In the genomic region with DNA sequence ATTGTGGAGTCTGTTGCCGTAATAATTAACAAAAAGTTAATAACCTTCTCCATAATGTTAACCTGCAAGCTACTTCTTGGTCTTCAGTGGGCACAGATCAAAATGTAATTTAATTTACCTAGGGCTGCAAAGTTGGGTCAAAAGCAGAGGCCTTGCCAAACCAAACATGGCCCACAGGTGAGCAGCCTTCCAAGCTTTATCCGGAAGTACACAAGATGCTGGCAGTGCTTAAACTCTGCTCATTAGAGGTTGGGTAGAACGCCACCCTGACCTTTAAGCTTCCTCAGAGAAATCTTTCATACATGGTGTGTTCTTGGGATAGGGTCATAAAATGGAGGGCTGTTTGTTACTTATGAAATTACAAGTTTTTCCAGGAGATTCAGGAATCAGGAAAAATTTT, we compare ENCODE assay signal across 19 cellular contexts. TPM values are rescaled to one million over a fixed set of nuclear protein-coding genes. Genes with fewer than 3 reads are reported as not detected.
DNase-seq lines count a peak whose midpoint lies in the region; ATAC-seq, FAIRE-seq and TF ChIP-seq lines count a peak whose summit lies in the region.
"Had no signal": no experiment of that assay in that cellular context is flagged by ENCODE, and none has a peak within 500 bp of the region (broad histone marks: within the 10 kb centered on the region; RNA-seq: fewer than 3 reads in every experiment).

No MANE protein-coding gene starts in this region.

- H4K20me1 ChIP-seq in mammary epithelial cell (ENCODE audit: insufficient read depth, low read length) = no peaks in the 10 kb centered on the region

- no peak overlapping the region for H2AFZ ChIP-seq in mammary epithelial cell (ENCODE audit: low read depth, low read length)

- peaks cover 8 to 44% (median 28%) of the 10 kb centered on the region in 3 donors for H3K4me1 ChIP-seq in pancreas
- H3K4me1 ChIP-seq in mammary epithelial cell (ENCODE audit: insufficient read depth, low read length) = peaks cover under 1% of the 10 kb centered on the region

- peak overlapping the region in 2 of 4 donors; percentile 56 to 58 for H3K27ac ChIP-seq in pancreas
- H3K27ac ChIP-seq in mammary epithelial cell (ENCODE audit: insufficient read depth, low read depth, low read length) = no peak overlapping the region
- no peak overlapping the region for H3K27ac ChIP-seq in CD4-positive, alpha-beta T cell (ENCODE audit: low read depth, low read length)

- POLR2A ChIA-PET in CD4-positive, alpha-beta T cell (lab: Charles Lee) = no interaction called here

- no peaks in the 10 kb centered on the region for H3K9me3 ChIP-seq in pancreas
- H3K9me3 ChIP-seq in mammary epithelial cell (replicated peaks; ENCODE audit: insufficient read depth, low read length) = no peaks in the 10 kb centered on the region
- no peaks in the 10 kb centered on the region for H3K9me3 ChIP-seq in CD4-positive, alpha-beta T cell (ENCODE audit: control insufficient read depth, low read length)

- peaks cover 6% of the 10 kb centered on the region for H3K27me3 Mint-ChIP-seq in brain
- peaks cover 9% of the 10 kb centered on the region for H3K27me3 Mint-ChIP-seq in CD4-positive, alpha-beta T cell

- H3K4me3 Mint-ChIP-seq in brain = peak overlapping the region in 4 of 5 experiments; percentile 71 to 81 (median 76)
- no peak overlapping the region for H3K4me3 Mint-ChIP-seq in CD4-positive, alpha-beta T cell
- H3K4me3 Mint-ChIP-seq: activated naive CD4-positive, alpha-beta T cell treated with anti-CD3 and anti-CD28 coated beads, Interleukin-2, amount 10 ng/mL, durations not matched to agents 7 days and 5 days; immature natural killer cell had no signal

- intact Hi-C loops in pancreas (cut with DNase I) = no loop called here
- intact Hi-C loops in mammary epithelial cell (cut with micrococcal nuclease) = no loop called here
- intact Hi-C loops in CD4-positive, alpha-beta T cell (cut with DNase I, micrococcal nuclease) = no loop called here

- peak overlapping the region; percentile 5 to 93 (median 83) for H3K27ac Mint-ChIP-seq in brain
- H3K27ac Mint-ChIP-seq in CD4-positive, alpha-beta T cell = no peak overlapping the region
- H3K27ac Mint-ChIP-seq: activated naive CD4-positive, alpha-beta T cell treated with anti-CD3 and anti-CD28 coated beads, Interleukin-2, amount 10 ng/mL, durations not matched to agents 7 days and 5 days; immature natural killer cell had no signal

- in situ Hi-C loops in mammary epithelial cell (cut with MboI; ENCODE audit: low sequenced_read_pairs in 2 of 2) = no loop called here

- CTCF ChIA-PET in mammary epithelial cell (lab: Charles Lee; ENCODE audit: low non-redundant PET) = no interaction called here
- CTCF ChIA-PET in CD4-positive, alpha-beta T cell (lab: Charles Lee) = no interaction called here

- no peak overlapping the region for H3K9ac ChIP-seq in mammary epithelial cell (ENCODE audit: insufficient read depth, low read length)

- H3K79me2 ChIP-seq in mammary epithelial cell (ENCODE audit: insufficient read depth, low read length) = peaks cover 38% of the 10 kb centered on the region

- no peak overlapping the region for H3K4me3 ChIP-seq in pancreas
- no peak overlapping the region for H3K4me3 ChIP-seq in mammary epithelial cell (replicated peaks in 1 of 3; ENCODE audit: insufficient read depth in 1 of 3, low read depth in 2 of 3, low read length in 3 of 3)

- no peak for TF ChIP-seq CTCF in brain (conservative IDR thresholded peaks at IDR 0.05)
- TF ChIP-seq CTCF in pancreas (IDR thresholded peaks at IDR 0.05) = no peak
- no peak for TF ChIP-seq CTCF in mammary epithelial cell (conservative IDR thresholded peaks at IDR 0.05 in 1 of 2, IDR thresholded peaks at IDR 0.05 in 1 of 2; ENCODE audit: extremely low read depth in 1 of 2, insufficient read depth in 1 of 2, low read depth in 1 of 2, low read length in 2 of 2)
- no peak for TF ChIP-seq CTCF in CD4-positive, alpha-beta T cell (IDR thresholded peaks at IDR 0.05)

- H3K4me1 Mint-ChIP-seq in brain = peaks cover 87% of the 10 kb centered on the region
- H3K4me1 Mint-ChIP-seq in CD4-positive, alpha-beta T cell (ENCODE audit: low read depth) = peaks cover 10% of the 10 kb centered on the region
- H3K4me1 Mint-ChIP-seq: immature natural killer cell had no signal

- H3K27me3 ChIP-seq in pancreas = no peaks in the 10 kb centered on the region
- no peaks in the 10 kb centered on the region for H3K27me3 ChIP-seq in mammary epithelial cell (ENCODE audit: insufficient read depth, low read length)
- H3K27me3 ChIP-seq in CD4-positive, alpha-beta T cell (ENCODE audit: control insufficient read depth, insufficient read depth, low read length) = peaks cover under 1% of the 10 kb centered on the region

- H3K36me3 ChIP-seq in pancreas (no peaks in the 10 kb centered on the region), mammary epithelial cell (ENCODE audit: insufficient read depth, low read length) (no peaks in the 10 kb centered on the region)

- DNase-seq in DMS153 (lab: John Stamatoyannopoulos, UW) (peak; percentile 65), NCI-H2029 (lab: John Stamatoyannopoulos, UW) (peak; percentile 99), pancreas (peak in 4 of 6 donors; percentile 44 to 66 (median 63)), mammary epithelial cell (no peak)
- DNase-seq in CD4-positive, alpha-beta T cell = no peak
- DNase-seq in effector CD4-positive, alpha-beta T cell = no peak
- DNase-seq: activated CD4-positive, alpha-beta T cell treated with anti-CD3 and anti-CD28 coated beads for 48 hours; activated naive CD4-positive, alpha-beta T cell treated with anti-CD3 and anti-CD28 coated beads, Interleukin-2, amount 10 ng/mL, durations not matched to agents 7 days and 5 days; glutamatergic neuron; immature natural killer cell; mesenchymal stem cell; MM.1S; stimulated activated CD4-positive, alpha-beta T cell treated with anti-CD3 and anti-CD28 coated beads, Interleukin-4, amount 100 ng/mL, for 1 hour; stimulated activated CD8-positive, alpha-beta memory T cell treated with anti-CD3 and anti-CD28 coated beads, Interleukin-4, amount 100 ng/mL, for 48 hours had no signal

- BruUV-seq in mammary epithelial cell (replicated peaks; lab: Mats Ljungman, UMichigan) = no TSS peak

- ATAC-seq in pancreas = peak; percentile 85 to 91 (median 88)
- ATAC-seq in CD4-positive, alpha-beta T cell (ENCODE audit: poor library complexity) = no peak
- ATAC-seq: esophagus mucosa had no signal

- 7 to 19% methylated on average over 3 of the region's 3 CpGs for WGBS in pancreas, 2 donors
- 60% methylated on average over 3 of the region's 3 CpGs for WGBS in mammary epithelial cell (ENCODE audit: low coverage, missing lambda C conversion rate)

- dilution Hi-C loops in mammary epithelial cell (cut with HindIII; ENCODE audit: low sequenced_read_pairs) = no loop called here

- H3K4me2 ChIP-seq in mammary epithelial cell (ENCODE audit: insufficient read depth, low read depth, low read length) = no peak overlapping the region

- peaks cover 0 to 7% (median under 1%) of the 10 kb centered on the region in 5 experiments for H3K9me3 Mint-ChIP-seq in brain
- no peaks in the 10 kb centered on the region for H3K9me3 Mint-ChIP-seq in CD4-positive, alpha-beta T cell
- H3K9me3 Mint-ChIP-seq: activated naive CD4-positive, alpha-beta T cell treated with anti-CD3 and anti-CD28 coated beads, Interleukin-2, amount 10 ng/mL, durations not matched to agents 7 days and 5 days had no signal

- H3K36me3 Mint-ChIP-seq in brain = peaks cover 51% of the 10 kb centered on the region
- H3K36me3 Mint-ChIP-seq in CD4-positive, alpha-beta T cell (ENCODE audit: low read depth) = no peaks in the 10 kb centered on the region

- no peak for FAIRE-seq in pancreas (lab: Jason Lieb, UNC)
- FAIRE-seq: astrocyte, colon had no signal

RNA-seq across cellular contexts. Expression of gene EGLN3, which starts 7.4 kb away (rescaled TPM):
- 23.4 TPM for polyA plus RNA-seq in brain (ENCODE audit: insufficient read depth, low read depth, low replicate concordance)
- 10 to 100 TPM in 1 of 6 donors, 1 to 10 TPM in 5; 2.7 to 14.5 (median 4.6) TPM for total RNA-seq in pancreas
- polyA plus RNA-seq in pancreas = 1 to 10 TPM; 1.2 to 1.9 TPM
- 1 to 10 TPM; 8.3 to 9.0 TPM for total RNA-seq in mammary epithelial cell
- polyA plus RNA-seq in mammary epithelial cell = 8.0 TPM
- 26.3 TPM for polyA minus RNA-seq in mammary epithelial cell
- total RNA-seq in CD4-positive, alpha-beta T cell = 1 to 10 TPM; 1.1 to 1.3 TPM
- total RNA-seq: OCI-LY7 had no signal

Comparison
In these comparisons a context has a peak if more than half of its experiments do, and no peak if none do; other contexts are left out.
1. DNase-seq: peak in DMS153 (single experiment), NCI-H2029 (single experiment) and pancreas (4 of 6); none in mammary epithelial cell (single experiment), CD4-positive, alpha-beta T cell (0 of 10) and effector CD4-positive, alpha-beta T cell (single experiment).